ENCODE assay signal across 10 cellular contexts in the genomic region with DNA sequence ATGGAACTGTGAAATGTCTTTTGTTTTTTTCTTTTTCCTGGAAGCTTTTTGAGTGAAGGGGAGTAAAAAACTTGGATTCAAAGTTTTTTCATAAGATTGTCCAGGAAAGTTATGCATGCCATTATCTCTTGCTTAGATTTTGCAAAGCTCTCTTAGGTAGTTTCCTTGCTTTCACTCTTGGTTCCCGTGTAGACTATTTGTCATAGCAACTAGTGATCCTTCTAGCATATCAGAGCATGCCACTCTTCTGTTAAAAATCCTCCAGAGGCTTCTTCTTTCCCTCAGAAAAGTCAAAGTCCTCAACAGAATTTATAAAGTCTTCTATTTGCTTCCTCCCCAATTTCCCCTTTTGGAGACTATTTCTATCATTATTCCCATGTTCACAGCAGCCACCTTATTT. TPM values are rescaled to one million over a fixed set of nuclear protein-coding genes. Genes with fewer than 3 reads are reported as not detected.
DNase-seq lines count a peak whose midpoint lies in the region; ATAC-seq and TF ChIP-seq lines count a peak whose summit lies in the region.
"Had no signal": no experiment of that assay in that cellular context is flagged by ENCODE, and none has a peak within 500 bp of the region (broad histone marks: within the 10 kb centered on the region; RNA-seq: fewer than 3 reads in every experiment).

No MANE protein-coding gene starts in this region.

- H3K27ac ChIP-seq in HEK293 (ENCODE audit: extremely low read depth, low read depth, low read length) (no peak overlapping the region), mesendoderm (ENCODE audit: low read depth, low read length) (no peak overlapping the region), A673 (ENCODE audit: low read depth, low read length, poor library complexity, severe bottlenecking) (no peak overlapping the region)
- H3K27ac ChIP-seq: gastroesophageal sphincter had no signal

- CTCF ChIA-PET in HEK293 (lab: Yijun Ruan, JAX): interaction anchor here (3.3 kb wide), 1 partner anchor 31 kb away, joined by 13 read pairs; no protein-coding TSS in a partner anchor
- CTCF ChIA-PET in A673 (lab: Charles Lee): no interaction called here

- no peak overlapping the region for H2BK5ac ChIP-seq in mesendoderm (ENCODE audit: low read length)

- H3K79me2 ChIP-seq in mesendoderm (ENCODE audit: control insufficient read depth, insufficient read depth, low read length): peaks cover 15% of the 10 kb centered on the region

- H3K27me3 ChIP-seq in mesendoderm (ENCODE audit: insufficient read depth, low read length, poor library complexity): no peaks in the 10 kb centered on the region
- no peaks in the 10 kb centered on the region for H3K27me3 ChIP-seq in A673 (replicated peaks; ENCODE audit: insufficient read depth, low read depth, low read length, poor library complexity)
- H3K27me3 ChIP-seq: gastroesophageal sphincter had no signal

- H3K4me1 ChIP-seq in HEK293 (ENCODE audit: control insufficient read depth, insufficient read depth, low read length) (peaks cover 19% of the 10 kb centered on the region), mesendoderm (ENCODE audit: control insufficient read depth, low read depth, low read length) (peaks cover 4% of the 10 kb centered on the region), A673 (ENCODE audit: insufficient read depth, low read length, poor library complexity, severe bottlenecking) (peaks cover 15% of the 10 kb centered on the region)

- H4K8ac ChIP-seq in mesendoderm (ENCODE audit: low read depth, low read length): no peak overlapping the region

- H3K4ac ChIP-seq in mesendoderm (ENCODE audit: low read depth, low read length): no peak overlapping the region

- no peak overlapping the region for H3K56ac ChIP-seq in mesendoderm (ENCODE audit: low read length)

- BruUV-seq in A673 (replicated peaks; lab: Mats Ljungman, UMichigan): no TSS peak

- peaks cover 6% of the 10 kb centered on the region for H3K79me1 ChIP-seq in mesendoderm (ENCODE audit: low read length)

- no peaks in the 10 kb centered on the region for H3K9me3 ChIP-seq in HEK293 (ENCODE audit: control insufficient read depth, insufficient read depth, low read depth, low read length)
- no peaks in the 10 kb centered on the region for H3K9me3 ChIP-seq in A673 (ENCODE audit: low read depth, low read length, poor library complexity, severe bottlenecking)
- H3K9me3 ChIP-seq: gastroesophageal sphincter had no signal

- no peak for TF ChIP-seq CTCF in HEK293 (tag by site-specific recombination; IDR thresholded peaks at IDR 0.05)
- TF ChIP-seq CTCF in A673 (conservative IDR thresholded peaks at IDR 0.05; ENCODE audit: low read depth, low read length): no peak

- H3K4me2 ChIP-seq in mesendoderm (ENCODE audit: low read length): no peak overlapping the region

- WGBS in mesendoderm (ENCODE audit: extremely low coverage, insufficient coverage, low lambda C conversion rate): no CpG with 5 or more reads among the region's 1 CpG

- ATAC-seq in GM19025 (IDR thresholded peaks at IDR 0.05; ENCODE audit: low read depth, unreplicated experiment) (peak; percentile 74), HG03432 (IDR thresholded peaks at IDR 0.05; ENCODE audit: unreplicated experiment) (peak; percentile 84)
- ATAC-seq: gastroesophageal sphincter had no signal

- H3K4me3 ChIP-seq in HEK293 (ENCODE audit: low read depth, low read length): no peak overlapping the region
- H3K4me3 ChIP-seq in mesendoderm (ENCODE audit: low read length): no peak overlapping the region
- no peak overlapping the region for H3K4me3 ChIP-seq in A673 (ENCODE audit: low read depth, low read length, poor library complexity, severe bottlenecking)
- H3K4me3 ChIP-seq: gastroesophageal sphincter had no signal

- H3K9ac ChIP-seq in mesendoderm (ENCODE audit: low read length): no peak overlapping the region

- H3K23ac ChIP-seq in mesendoderm (ENCODE audit: low read length): no peak overlapping the region

- H2BK15ac ChIP-seq in mesendoderm (replicated peaks; ENCODE audit: low read depth): no peak overlapping the region

- POLR2A ChIA-PET in HEK293 (lab: Yijun Ruan, JAX) (no interaction called here), A673 (lab: Charles Lee; ENCODE audit: low non-redundant PET) (no interaction called here)

- no peak overlapping the region for H4K5ac ChIP-seq in mesendoderm (ENCODE audit: low read length)

- H3K18ac ChIP-seq in mesendoderm (ENCODE audit: low read length): no peak overlapping the region

- H2AK5ac ChIP-seq in mesendoderm (ENCODE audit: low read length): no peak overlapping the region

- H3K36me3 ChIP-seq in HEK293 (ENCODE audit: control insufficient read depth in 2 of 2, insufficient read depth in 1 of 2, low read length in 2 of 2) (no peaks in the 10 kb centered on the region), mesendoderm (ENCODE audit: control insufficient read depth, insufficient read depth, low read length) (no peaks in the 10 kb centered on the region), A673 (ENCODE audit: insufficient read depth, low read length, poor library complexity, severe bottlenecking) (no peaks in the 10 kb centered on the region)
- H3K36me3 ChIP-seq: gastroesophageal sphincter had no signal

- H2BK120ac ChIP-seq in mesendoderm (ENCODE audit: low read depth, low read length): no peak overlapping the region

- intact Hi-C loops in A673 (cut with micrococcal nuclease; ENCODE audit: unreplicated experiment): no loop called here

- peak; percentile 15 for DNase-seq in kidney tubule cell (ENCODE audit: low spot score)
- no peak for DNase-seq in NCI-H510A (lab: John Stamatoyannopoulos, UW)
- no peak for DNase-seq in mesendoderm
- DNase-seq in A673 (ENCODE audit: low spot score): no peak
- no peak for DNase-seq in germinal center (ENCODE audit: low spot score)
- DNase-seq: DND-41 had no signal

TF ChIP-seq in HEK293, 187 proteins besides CTCF, POLR2A, EP300 and RAD21:
- TF ChIP-seq, protein P1, sequence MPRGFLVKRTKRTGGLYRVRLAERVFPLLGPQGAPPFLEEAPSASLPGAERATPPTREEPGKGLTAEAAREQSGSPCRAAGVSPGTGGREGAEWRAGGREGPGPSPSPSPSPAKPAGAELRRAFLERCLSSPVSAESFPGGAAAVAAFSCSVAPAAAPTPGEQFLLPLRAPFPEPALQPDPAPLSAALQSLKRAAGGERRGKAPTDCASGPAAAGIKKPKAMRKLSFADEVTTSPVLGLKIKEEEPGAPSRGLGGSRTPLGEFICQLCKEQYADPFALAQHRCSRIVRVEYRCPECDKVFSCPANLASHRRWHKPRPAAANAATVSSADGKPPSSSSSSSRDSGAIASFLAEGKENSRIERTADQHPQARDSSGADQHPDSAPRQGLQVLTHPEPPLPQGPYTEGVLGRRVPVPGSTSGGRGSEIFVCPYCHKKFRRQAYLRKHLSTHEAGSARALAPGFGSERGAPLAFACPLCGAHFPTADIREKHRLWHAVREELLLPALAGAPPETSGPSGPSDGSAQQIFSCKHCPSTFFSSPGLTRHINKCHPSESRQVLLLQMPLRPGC (tag by site-specific recombination; IDR thresholded peaks at IDR 0.05): no peak
- TF ChIP-seq, protein P2, sequence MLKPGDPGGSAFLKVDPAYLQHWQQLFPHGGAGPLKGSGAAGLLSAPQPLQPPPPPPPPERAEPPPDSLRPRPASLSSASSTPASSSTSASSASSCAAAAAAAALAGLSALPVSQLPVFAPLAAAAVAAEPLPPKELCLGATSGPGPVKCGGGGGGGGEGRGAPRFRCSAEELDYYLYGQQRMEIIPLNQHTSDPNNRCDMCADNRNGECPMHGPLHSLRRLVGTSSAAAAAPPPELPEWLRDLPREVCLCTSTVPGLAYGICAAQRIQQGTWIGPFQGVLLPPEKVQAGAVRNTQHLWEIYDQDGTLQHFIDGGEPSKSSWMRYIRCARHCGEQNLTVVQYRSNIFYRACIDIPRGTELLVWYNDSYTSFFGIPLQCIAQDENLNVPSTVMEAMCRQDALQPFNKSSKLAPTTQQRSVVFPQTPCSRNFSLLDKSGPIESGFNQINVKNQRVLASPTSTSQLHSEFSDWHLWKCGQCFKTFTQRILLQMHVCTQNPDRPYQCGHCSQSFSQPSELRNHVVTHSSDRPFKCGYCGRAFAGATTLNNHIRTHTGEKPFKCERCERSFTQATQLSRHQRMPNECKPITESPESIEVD (tag by site-specific recombination; IDR thresholded peaks at IDR 0.05): 0 out of 2 replicates have a peak, but pooled peaks have one; percentile 14

RNA-seq across cellular contexts. Expression of a gene that starts 21.1 kb away (rescaled TPM):
- polyA plus RNA-seq in mesendoderm (2013, experiment 1 of 2): 52.6 TPM
- polyA plus RNA-seq in mesendoderm (2013, experiment 2 of 2): 50.0 TPM
- 21.7 and 24.3 TPM in 2 replicates for total RNA-seq in A673 (2021)

RNA-seq across cellular contexts. Expression of a gene that starts 21.3 kb away (rescaled TPM):
- 13.0 TPM for polyA plus RNA-seq in mesendoderm (2013, experiment 1 of 2)
- 13.8 TPM for polyA plus RNA-seq in mesendoderm (2013, experiment 2 of 2)
- total RNA-seq in A673 (2021): 16.5 and 18.2 TPM in 2 replicates
